Comparison of ENCODE assay signal across 13 cellular contexts in the genomic region with DNA sequence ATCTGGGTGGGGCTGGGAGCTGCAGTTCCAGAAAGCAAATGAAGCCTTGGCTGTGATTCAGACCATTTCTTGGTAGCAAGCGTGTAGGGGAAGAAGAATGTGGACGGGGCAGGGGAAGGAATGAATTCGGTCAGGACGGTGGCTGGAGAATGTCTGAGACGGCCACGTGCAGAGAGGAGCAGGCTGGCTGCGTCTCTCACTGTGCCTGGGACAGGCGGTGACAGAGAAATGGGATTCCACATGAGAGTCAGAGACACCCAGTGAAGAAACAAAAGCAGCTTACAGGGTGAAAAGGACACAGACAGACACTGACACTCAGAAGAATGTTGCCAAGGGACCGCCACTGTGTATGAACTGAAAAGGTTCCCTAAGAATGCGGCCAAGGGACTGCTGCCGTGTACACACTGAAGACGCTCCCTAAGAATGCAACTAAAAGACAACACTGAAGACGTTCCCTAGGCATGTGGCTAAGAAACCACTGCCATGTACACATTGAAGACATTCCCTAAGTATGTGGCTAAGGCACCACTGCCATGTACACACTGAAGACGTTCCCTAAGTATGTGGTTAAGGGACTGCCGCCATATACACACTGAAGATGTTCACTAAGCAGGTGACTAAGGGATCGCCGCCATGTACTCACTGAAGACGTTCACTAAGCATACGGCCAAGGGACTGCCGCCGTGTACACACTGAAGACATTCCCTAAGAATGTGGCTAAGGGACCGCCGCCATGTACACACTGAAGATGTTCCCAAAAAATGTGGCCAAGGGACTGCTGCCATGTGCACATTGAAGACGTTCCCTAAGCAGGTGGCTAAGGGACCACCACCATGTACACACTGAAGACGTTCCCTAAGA. TPM values are rescaled to one million over a fixed set of nuclear protein-coding genes. Genes with fewer than 3 reads are reported as not detected.
DNase-seq lines count a peak whose midpoint lies in the region; ATAC-seq lines count a peak whose summit lies in the region.
"Had no signal": no experiment of that assay in that cellular context is flagged by ENCODE, and none has a peak within 500 bp of the region (broad histone marks: within the 10 kb centered on the region; RNA-seq: fewer than 3 reads in every experiment).

No MANE protein-coding gene starts in this region.

- peak overlapping the region; percentile 18; the same call in 1 of the 2 replicates for H3K9ac ChIP-seq in ES-I3 (ENCODE audit: low read depth, low read length)

- ATAC-seq in GM18519 (IDR thresholded peaks at IDR 0.05; ENCODE audit: low FRiP score, unreplicated experiment) (no peak), GM18867 (IDR thresholded peaks at IDR 0.05; ENCODE audit: unreplicated experiment) (no peak)
- ATAC-seq: activated CD4-positive, alpha-beta T cell treated with anti-CD3 and anti-CD28 coated beads for 36 hours had no signal

- DNase-seq in amniotic epithelial cell (ENCODE audit: low read depth), result peak; percentile 60
- DNase-seq in hepatic stellate cell (ENCODE audit: low spot score), result peak; percentile 33
- DNase-seq in renal cortical epithelial cell (ENCODE audit: low read depth), result peak; percentile 7
- DNase-seq in SIG-M5 (lab: John Stamatoyannopoulos, UW), result no peak
- DNase-seq in NCI-H187 treated with DMSO at 0.1 percent for 48 hours (lab: John Stamatoyannopoulos, UW), result no peak
- DNase-seq: activated CD4-positive, alpha-beta T cell treated with anti-CD3 and anti-CD28 coated beads for 36 hours; activated effector memory CD4-positive, alpha-beta T cell treated with Interleukin-2 at 50 U/mL for 16 hours; cortex of kidney; heart right ventricle; NCI-H1436 had no signal

- 0 out of 2 replicates have a peak, but pooled peaks cover 5% of the 10 kb centered on the region for H3K36me3 ChIP-seq in ES-I3 (ENCODE audit: insufficient read depth, low read length)

- H3K9me3 ChIP-seq in ES-I3 (ENCODE audit: control insufficient read depth, insufficient read depth, low read length), result no peaks in the 10 kb centered on the region; the same call in 1 of the 2 replicates

- peaks cover 11% of the 10 kb centered on the region for H3K4me1 ChIP-seq in ES-I3 (ENCODE audit: insufficient read depth, low read length)

RNA-seq across cellular contexts. Expression of a gene that starts 49.1 kb away (rescaled TPM):
- total RNA-seq in renal cortical epithelial cell, result 16.0 and 29.9 TPM in 2 replicates

RNA-seq across cellular contexts. Expression of a gene that starts 49.1 kb away (rescaled TPM):
- total RNA-seq in renal cortical epithelial cell, result 45.8 and 75.3 TPM in 2 replicates

Comparison
In these comparisons a context has a peak if more than half of its experiments do, and no peak if none do; other contexts are left out.
1. DNase-seq: peak in amniotic epithelial cell (single experiment), hepatic stellate cell (single experiment) and renal cortical epithelial cell (single experiment); none in SIG-M5 (single experiment) and NCI-H187 treated with DMSO at 0.1 percent for 48 hours (single experiment).